ENCODE assay signal across 13 cellular contexts in the genomic region with DNA sequence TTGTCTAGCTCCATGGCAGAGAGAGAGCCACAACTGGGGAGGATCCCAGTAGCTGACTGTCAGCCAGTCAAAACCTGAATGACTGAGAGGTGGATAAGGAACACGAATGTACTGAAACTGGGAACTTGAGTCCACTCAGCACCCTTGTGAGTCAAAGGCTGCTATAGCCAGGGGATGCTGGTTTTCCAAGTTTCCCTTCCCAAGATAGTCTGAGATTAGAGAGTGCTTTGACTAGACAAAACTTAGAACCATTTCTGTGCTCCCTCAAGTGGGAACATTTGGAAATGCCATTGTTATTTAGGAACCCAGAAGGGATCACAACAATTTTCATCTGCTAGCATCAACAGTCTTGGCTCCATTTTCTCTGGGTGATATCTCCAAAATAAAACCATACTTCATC. TPM values are rescaled to one million over a fixed set of nuclear protein-coding genes. Genes with fewer than 3 reads are reported as not detected.
DNase-seq lines count a peak whose midpoint lies in the region; ATAC-seq, FAIRE-seq and TF ChIP-seq lines count a peak whose summit lies in the region.
"Had no signal": no experiment of that assay in that cellular context is flagged by ENCODE, and none has a peak within 500 bp of the region (broad histone marks: within the 10 kb centered on the region; RNA-seq: fewer than 3 reads in every experiment).

No MANE protein-coding gene starts in this region.

- no peak overlapping the region for H3K27ac ChIP-seq in IMR-90 (ENCODE audit: insufficient read depth, low read length)
- H3K27ac ChIP-seq: PC-9, thoracic aorta had no signal

- no peak overlapping the region for H4K5ac ChIP-seq in IMR-90 (ENCODE audit: low read depth, low read length)

- H3K36me3 ChIP-seq in BJ (ENCODE audit: control insufficient read depth, insufficient read depth, low read length) (peaks cover 4% of the 10 kb centered on the region; the same call in 1 of the 2 replicates), IMR-90 (ENCODE audit: control insufficient read depth, insufficient read depth, low read length) (peaks cover 14% of the 10 kb centered on the region), bronchial epithelial cell (ENCODE audit: control insufficient read depth, insufficient read depth, low read length) (peaks cover 6% of the 10 kb centered on the region)

- peaks cover 36% of the 10 kb centered on the region for H3K4me1 Mint-ChIP-seq in stimulated activated memory B cell treated with anti-CD40 and anti-IgM and Interleukin-4, amounts not matched to agents 10 μg/mL and 1 μg/mL and 100 μg/mL, for 72 hours
- peaks cover 24% of the 10 kb centered on the region for H3K4me1 Mint-ChIP-seq in activated CD8-positive, alpha-beta memory T cell treated with anti-CD3 and anti-CD28 coated beads, Interleukin-2, amount 10 ng/mL, durations not matched to agents 7 days and 5 days

- H3K27me3 ChIP-seq in BJ (ENCODE audit: control insufficient read depth, insufficient read depth, low read length), result no peaks in the 10 kb centered on the region
- no peaks in the 10 kb centered on the region for H3K27me3 ChIP-seq in IMR-90 (ENCODE audit: control insufficient read depth, insufficient read depth, low read length)
- H3K27me3 ChIP-seq in bronchial epithelial cell (ENCODE audit: control insufficient read depth, insufficient read depth, low read length), result no peaks in the 10 kb centered on the region

- POLR2A ChIA-PET in BJ (lab: Charles Lee) (no interaction called here), IMR-90 (lab: Charles Lee; ENCODE audit: unreplicated experiment) (no interaction called here)

- no peak overlapping the region for H3K18ac ChIP-seq in IMR-90 (ENCODE audit: low read depth, low read length)

- no peak overlapping the region for H2BK5ac ChIP-seq in IMR-90 (ENCODE audit: low read depth, low read length, poor library complexity, severe bottlenecking)

- peaks cover 7% of the 10 kb centered on the region for H3K9me1 ChIP-seq in IMR-90 (ENCODE audit: insufficient read depth, low read length)

- no peak overlapping the region for H2BK120ac ChIP-seq in IMR-90 (ENCODE audit: low read depth, low read length)

- H3K4ac ChIP-seq in IMR-90 (ENCODE audit: low read depth, low read length), result no peak overlapping the region; the same call in 1 of the 2 replicates

- H3K79me1 ChIP-seq in IMR-90 (ENCODE audit: low read depth in 1 of 2, low read length in 2 of 2), result peaks cover 32 to 55% of the 10 kb centered on the region in 2 experiments

- TF ChIP-seq POLR2A in IMR-90 (IDR thresholded peaks at IDR 0.05; ENCODE audit: low read depth, low read length), result no peak

- peak; percentile 2; the same call in 1 of the 2 replicates for ATAC-seq in IMR-90 (ENCODE audit: low read depth)
- ATAC-seq in stimulated activated memory B cell treated with anti-CD40 and anti-IgM and Interleukin-4, amounts not matched to agents 10 μg/mL and 1 μg/mL and 100 μg/mL, for 72 hours, result no peak
- no peak for ATAC-seq in activated CD8-positive, alpha-beta memory T cell treated with anti-CD3 and anti-CD28 coated beads, Interleukin-2, amount 10 ng/mL, durations not matched to agents 7 days and 5 days

- no TSS peak for BruUV-seq in IMR-90 (replicated peaks; lab: Mats Ljungman, UMichigan)

- H2AFZ ChIP-seq in IMR-90 (replicated peaks; ENCODE audit: low read length, poor library complexity), result no peak overlapping the region
- H2AFZ ChIP-seq: PC-9 had no signal

- peak overlapping the region; percentile 58 for H2AK9ac ChIP-seq in IMR-90 (replicated peaks; ENCODE audit: low read depth, low read length, poor library complexity)

- H3K23ac ChIP-seq in IMR-90 (ENCODE audit: low read depth, low read length), result 0 out of 2 replicates have a peak overlapping the region, but pooled peaks have one; percentile 52

- H3K4me3 Mint-ChIP-seq in stimulated activated memory B cell treated with anti-CD40 and anti-IgM and Interleukin-4, amounts not matched to agents 10 μg/mL and 1 μg/mL and 100 μg/mL, for 72 hours, result no peak overlapping the region
- no peak overlapping the region for H3K4me3 Mint-ChIP-seq in activated CD8-positive, alpha-beta memory T cell treated with anti-CD3 and anti-CD28 coated beads, Interleukin-2, amount 10 ng/mL, durations not matched to agents 7 days and 5 days

- no peak overlapping the region for H3K4me3 ChIP-seq in BJ (ENCODE audit: low read depth, low read length)
- H3K4me3 ChIP-seq in IMR-90 (ENCODE audit: insufficient read depth, low read depth, low read length), result no peak overlapping the region
- no peak overlapping the region for H3K4me3 ChIP-seq in bronchial epithelial cell (ENCODE audit: low read depth, low read length)
- H3K4me3 ChIP-seq: PC-9, thoracic aorta had no signal

- H3K9me3 ChIP-seq in IMR-90 (ENCODE audit: control insufficient read depth, insufficient read depth, low read length), result no peaks in the 10 kb centered on the region
- H3K9me3 ChIP-seq: thoracic aorta had no signal

- no peak overlapping the region for H3K14ac ChIP-seq in IMR-90 (replicated peaks; ENCODE audit: low read depth, low read length)

- peaks cover 8% of the 10 kb centered on the region; the same call in 1 of the 2 replicates for H4K20me1 ChIP-seq in IMR-90 (ENCODE audit: insufficient read depth, low read length)

- H3K27ac Mint-ChIP-seq in stimulated activated memory B cell treated with anti-CD40 and anti-IgM and Interleukin-4, amounts not matched to agents 10 μg/mL and 1 μg/mL and 100 μg/mL, for 72 hours, result no peak overlapping the region
- no peak overlapping the region for H3K27ac Mint-ChIP-seq in activated CD8-positive, alpha-beta memory T cell treated with anti-CD3 and anti-CD28 coated beads, Interleukin-2, amount 10 ng/mL, durations not matched to agents 7 days and 5 days

- peak; percentile 41 for TF ChIP-seq RAD21 in IMR-90 (IDR thresholded peaks at IDR 0.05; ENCODE audit: low read length)

- no peak overlapping the region for H3K56ac ChIP-seq in IMR-90 (ENCODE audit: extremely low read depth, insufficient read depth, low read length)

- no peak for DNase-seq in BJ (ENCODE audit: low read depth)
- peak; percentile 55 for DNase-seq in IMR-90
- DNase-seq in bronchial epithelial cell (ENCODE audit: low read depth), result peak; percentile 23
- peak; percentile 71 for DNase-seq in myocyte (ENCODE audit: low read depth)
- DNase-seq in activated CD8-positive, alpha-beta memory T cell treated with anti-CD3 and anti-CD28 coated beads, Interleukin-2, amount 10 ng/mL, durations not matched to agents 7 days and 5 days, result no peak
- no peak for DNase-seq in cortex of kidney (lab: John Stamatoyannopoulos, UW)
- no peak for DNase-seq in NCI-H345 treated with DMSO at 0.1 percent for 48 hours (lab: John Stamatoyannopoulos, UW; ENCODE audit: unreplicated experiment)
- DNase-seq: central memory CD4-positive, alpha-beta T cell; DMS79 treated with DMSO at 0.1 percent for 48 hours; NCI-H1930; PC-9 had no signal

- dilution Hi-C loops in IMR-90 (cut with HindIII; ENCODE audit: low sequenced_read_pairs, unreplicated experiment), result no loop called here

- CTCF ChIA-PET in BJ (lab: Yijun Ruan, JAX), result interaction anchor here (0.8 to 3.1 kb wide), 8 partner anchors 9 to 162 kb away, joined by 3 to 16 read pairs (median 4); no protein-coding TSS in a partner anchor
- CTCF ChIA-PET in IMR-90 (lab: Yijun Ruan, JAX), result interaction anchor here (0.6 to 1.4 kb wide), 3 partner anchors 14 to 27 kb away, joined by 3 read pairs; no protein-coding TSS in a partner anchor
- CTCF ChIA-PET in activated CD8-positive, alpha-beta memory T cell treated with anti-CD3 and anti-CD28 coated beads, Interleukin-2, amount 10 ng/mL, durations not matched to agents 7 days and 5 days (lab: Charles Lee), result interaction anchor here (0.7 to 2.4 kb wide), 12 partner anchors 16 to 161 kb away, joined by 3 to 9 read pairs (median 3); partner anchors contain the start of genes DDN, FKBP11 and TUBA1B

- H3K27me3 Mint-ChIP-seq in stimulated activated memory B cell treated with anti-CD40 and anti-IgM and Interleukin-4, amounts not matched to agents 10 μg/mL and 1 μg/mL and 100 μg/mL, for 72 hours, result no peaks in the 10 kb centered on the region
- no peaks in the 10 kb centered on the region for H3K27me3 Mint-ChIP-seq in activated CD8-positive, alpha-beta memory T cell treated with anti-CD3 and anti-CD28 coated beads, Interleukin-2, amount 10 ng/mL, durations not matched to agents 7 days and 5 days

- WGBS in IMR-90 (ENCODE audit: extremely low coverage in 2 of 2, insufficient read length in 1 of 2), 2 experiments, result 40% methylated on average over 1 of the region's 1 CpG; no CpG with 5 or more reads in 1 of the 2 experiments

- no peak overlapping the region for H2AK5ac ChIP-seq in IMR-90 (ENCODE audit: low read depth, low read length)

- H3K9me3 Mint-ChIP-seq in stimulated activated memory B cell treated with anti-CD40 and anti-IgM and Interleukin-4, amounts not matched to agents 10 μg/mL and 1 μg/mL and 100 μg/mL, for 72 hours, result no peaks in the 10 kb centered on the region
- no peaks in the 10 kb centered on the region for H3K9me3 Mint-ChIP-seq in activated CD8-positive, alpha-beta memory T cell treated with anti-CD3 and anti-CD28 coated beads, Interleukin-2, amount 10 ng/mL, durations not matched to agents 7 days and 5 days (ENCODE audit: low read depth)

- H2BK20ac ChIP-seq in IMR-90 (ENCODE audit: low read depth, low read length), result no peak overlapping the region; the same call in 1 of the 2 replicates

- in situ Hi-C loops in IMR-90 (cut with MboI; ENCODE audit: low sequenced_read_pairs), result no loop called here

- peaks cover 40% of the 10 kb centered on the region for H3K36me3 Mint-ChIP-seq in stimulated activated memory B cell treated with anti-CD40 and anti-IgM and Interleukin-4, amounts not matched to agents 10 μg/mL and 1 μg/mL and 100 μg/mL, for 72 hours
- peaks cover 19% of the 10 kb centered on the region for H3K36me3 Mint-ChIP-seq in activated CD8-positive, alpha-beta memory T cell treated with anti-CD3 and anti-CD28 coated beads, Interleukin-2, amount 10 ng/mL, durations not matched to agents 7 days and 5 days

- H3K4me2 ChIP-seq in IMR-90 (ENCODE audit: low read depth, low read length), result no peak overlapping the region
- H3K4me2 ChIP-seq: PC-9 had no signal

- FAIRE-seq in bronchial epithelial cell (lab: Jason Lieb, UNC), result no peak

- H2BK15ac ChIP-seq in IMR-90 (ENCODE audit: low read depth, low read length), result no peak overlapping the region

- no peak overlapping the region for H4K91ac ChIP-seq in IMR-90 (ENCODE audit: insufficient read depth, low read depth, low read length)

- intact Hi-C loops in IMR-90 (cut with micrococcal nuclease), result no loop called here

- H3K4me1 ChIP-seq in IMR-90 (ENCODE audit: control insufficient read depth, insufficient read depth, low read length), result peaks cover 2% of the 10 kb centered on the region

- H4K8ac ChIP-seq in IMR-90 (ENCODE audit: low read depth in 2 of 2, low read length in 2 of 2), result no peak overlapping the region

- TF ChIP-seq CTCF in BJ (IDR thresholded peaks at IDR 0.05; ENCODE audit: insufficient read depth, low read depth, low read length) (peak; percentile 41), IMR-90 (conservative IDR thresholded peaks at IDR 0.05; ENCODE audit: low read depth, low read length) (peak; percentile 42), bronchial epithelial cell (IDR thresholded peaks at IDR 0.05; ENCODE audit: insufficient read depth, low read length, severe bottlenecking) (peak; percentile 9)

- no peak overlapping the region for H3K9ac ChIP-seq in IMR-90 (ENCODE audit: low read depth, low read length)

RNA-seq across cellular contexts. Expression of gene PRKAG1, which starts 4.0 kb away (rescaled TPM):
- polyA plus RNA-seq in BJ (2011; rRNA removed) (94.1 and 127 TPM in 2 replicates), IMR-90 (2012; rRNA removed) (67.8 and 81.1 TPM in 2 replicates)
- polyA minus RNA-seq in BJ (2011; rRNA and poly(A)+ RNA removed), result 24.5 and 37.1 TPM in 2 replicates
- total RNA-seq in IMR-90 (2012; rRNA removed) (76.4 and 106 TPM in 2 replicates), bronchial epithelial cell (68.6 and 93.7 TPM in 2 replicates), myocyte (67.0 and 76.0 TPM in 2 replicates)
- 32.2 and 43.2 TPM in 2 replicates for polyA plus RNA-seq in IMR-90 (2012; cell fraction: cytosol; rRNA removed)
- 17.6 and 73.2 TPM in 2 replicates for polyA plus RNA-seq in IMR-90 (2012; cell fraction: nucleus; rRNA removed; ENCODE audit: low replicate concordance)
- 88.8 TPM for polyA plus RNA-seq in myocyte (2012)
- 10 to 100 TPM; 58.9 to 66.0 TPM for total RNA-seq in activated CD8-positive, alpha-beta memory T cell treated with anti-CD3 and anti-CD28 coated beads, Interleukin-2, amount 10 ng/mL, durations not matched to agents 7 days and 5 days

RNA-seq across cellular contexts. Expression of gene DDN, which starts 15.4 kb away (rescaled TPM):
- polyA plus RNA-seq in BJ (2011; rRNA removed), result 0.02 and 0.07 TPM in 2 replicates
- 0.10 TPM in 1 of 2 replicates, not detected in the other for polyA minus RNA-seq in BJ (2011; rRNA and poly(A)+ RNA removed)
- total RNA-seq in IMR-90 (2012; rRNA removed), result under 0.01 and 0.18 TPM in 2 replicates
- 0.21 and 0.22 TPM in 2 replicates for polyA plus RNA-seq in IMR-90 (2012; rRNA removed)
- polyA plus RNA-seq in IMR-90 (2012; cell fraction: cytosol; rRNA removed), result 0.05 and 0.10 TPM in 2 replicates
- 0.95 and 1.1 TPM in 2 replicates for polyA plus RNA-seq in IMR-90 (2012; cell fraction: nucleus; rRNA removed; ENCODE audit: low replicate concordance)
- total RNA-seq in bronchial epithelial cell, result 0.13 and 0.26 TPM in 2 replicates
- 3.4 and 12.3 TPM in 2 replicates for total RNA-seq in myocyte
- polyA plus RNA-seq in myocyte (2012), result 1.1 TPM
- under 1 TPM; 0.38 to 0.66 TPM for total RNA-seq in activated CD8-positive, alpha-beta memory T cell treated with anti-CD3 and anti-CD28 coated beads, Interleukin-2, amount 10 ng/mL, durations not matched to agents 7 days and 5 days

RNA-seq across cellular contexts. Expression of gene WNT1, which starts 36.4 kb away (rescaled TPM):
- polyA plus RNA-seq in BJ (2011; rRNA removed) (not detected in 2 replicates), IMR-90 (2012; rRNA removed) (not detected in 2 replicates)
- polyA minus RNA-seq in BJ (2011; rRNA and poly(A)+ RNA removed), result not detected in 2 replicates
- total RNA-seq in IMR-90 (2012; rRNA removed) (not detected in 2 replicates), bronchial epithelial cell (not detected in 2 replicates), myocyte (not detected in 2 replicates)
- not detected in 2 replicates for polyA plus RNA-seq in IMR-90 (2012; cell fraction: cytosol; rRNA removed)
- 0.08 TPM in 1 of 2 replicates, not detected in the other for polyA plus RNA-seq in IMR-90 (2012; cell fraction: nucleus; rRNA removed; ENCODE audit: low replicate concordance)
- polyA plus RNA-seq in myocyte (2012), result not detected
- 1 to 10 TPM in 1 of 2 experiments, under 1 TPM in 1; 0.87 to 1.2 TPM for total RNA-seq in activated CD8-positive, alpha-beta memory T cell treated with anti-CD3 and anti-CD28 coated beads, Interleukin-2, amount 10 ng/mL, durations not matched to agents 7 days and 5 days
- total RNA-seq: PC-9 had no signal

RNA-seq across cellular contexts. Expression of gene WNT10B, which starts 43.0 kb away (rescaled TPM):
- polyA plus RNA-seq in BJ (2011; rRNA removed), result 0.63 and 0.76 TPM in 2 replicates
- 0.24 and 0.41 TPM in 2 replicates for polyA minus RNA-seq in BJ (2011; rRNA and poly(A)+ RNA removed)
- under 0.01 TPM in 2 replicates for total RNA-seq in IMR-90 (2012; rRNA removed)
- 0.26 and 0.53 TPM in 2 replicates for polyA plus RNA-seq in IMR-90 (2012; rRNA removed)
- polyA plus RNA-seq in IMR-90 (2012; cell fraction: cytosol; rRNA removed), result 0.37 and 0.53 TPM in 2 replicates
- polyA plus RNA-seq in IMR-90 (2012; cell fraction: nucleus; rRNA removed; ENCODE audit: low replicate concordance), result 1.4 and 1.9 TPM in 2 replicates
- total RNA-seq in bronchial epithelial cell, result not detected in 2 replicates
- 0.83 and 1.4 TPM in 2 replicates for total RNA-seq in myocyte
- 1.2 TPM for polyA plus RNA-seq in myocyte (2012)
- 1 to 10 TPM; 2.0 to 4.4 TPM for total RNA-seq in activated CD8-positive, alpha-beta memory T cell treated with anti-CD3 and anti-CD28 coated beads, Interleukin-2, amount 10 ng/mL, durations not matched to agents 7 days and 5 days
- total RNA-seq: PC-9 had no signal

RNA-seq across cellular contexts. Expression of gene KMT2D, which starts 46.0 kb away (rescaled TPM):
- polyA plus RNA-seq in BJ (2011; rRNA removed) (8.2 and 9.7 TPM in 2 replicates), IMR-90 (2012; rRNA removed) (24.8 and 25.2 TPM in 2 replicates)
- 19.1 and 25.5 TPM in 2 replicates for polyA minus RNA-seq in BJ (2011; rRNA and poly(A)+ RNA removed)
- total RNA-seq in IMR-90 (2012; rRNA removed) (6.6 and 10.0 TPM in 2 replicates), bronchial epithelial cell (24.0 and 25.6 TPM in 2 replicates), myocyte (26.6 and 32.2 TPM in 2 replicates)
- 11.3 and 13.1 TPM in 2 replicates for polyA plus RNA-seq in IMR-90 (2012; cell fraction: cytosol; rRNA removed)
- 81.4 and 106 TPM in 2 replicates for polyA plus RNA-seq in IMR-90 (2012; cell fraction: nucleus; rRNA removed; ENCODE audit: low replicate concordance)
- polyA plus RNA-seq in myocyte (2012), result 31.0 TPM
- 100 to 1,000 TPM; 107 to 132 TPM for total RNA-seq in activated CD8-positive, alpha-beta memory T cell treated with anti-CD3 and anti-CD28 coated beads, Interleukin-2, amount 10 ng/mL, durations not matched to agents 7 days and 5 days

Comparison
In these comparisons a context has a peak if more than half of its experiments do, and no peak if none do; other contexts are left out.
1. DNase-seq: peak in IMR-90 (single experiment), bronchial epithelial cell (single experiment) and myocyte (single experiment); none in BJ (single experiment), activated CD8-positive, alpha-beta memory T cell treated with anti-CD3 and anti-CD28 coated beads, Interleukin-2, amount 10 ng/mL, durations not matched to agents 7 days and 5 days (single experiment), cortex of kidney (single experiment) and NCI-H345 treated with DMSO at 0.1 percent for 48 hours (single experiment).
2. Peak in every context shown above with its lines, with median percentiles within 50 percentile points of each other: CTCF ChIP-seq.